Comparison of ENCODE assay signal across 1 cellular context in genomic region chr10:69361303-69361614, GRCh38.
TF ChIP-seq lines count a peak whose summit lies in the region.

No MANE protein-coding gene starts in this region.

TF ChIP-seq in HepG2, 621 proteins besides CTCF, POLR2A, EP300 and RAD21:
- TF ChIP-seq ZBTB21 (CRISPR knock-in tag; IDR thresholded peaks at IDR 0.05) (no peak), ZNF672 (CRISPR knock-in tag; IDR thresholded peaks at IDR 0.05) (no peak), SIN3B (IDR thresholded peaks at IDR 0.05; ENCODE audit: low read length) (no peak), FOXK2 (IDR thresholded peaks at IDR 0.05) (no peak), ZBTB14 (CRISPR knock-in tag; IDR thresholded peaks at IDR 0.05) (no peak), THAP7 (CRISPR knock-in tag; IDR thresholded peaks at IDR 0.05) (no peak), DR1 (CRISPR knock-in tag; IDR thresholded peaks at IDR 0.05) (no peak), MTA1 (CRISPR knock-in tag; IDR thresholded peaks at IDR 0.05; ENCODE audit: borderline replicate concordance) (no peak), IKZF1 (IDR thresholded peaks at IDR 0.05) (no peak), ZFP91 (CRISPR knock-in tag; IDR thresholded peaks at IDR 0.05; ENCODE audit: borderline replicate concordance) (no peak), POGK (CRISPR knock-in tag; conservative IDR thresholded peaks at IDR 0.05) (no peak), CENPT (CRISPR knock-in tag; IDR thresholded peaks at IDR 0.05; ENCODE audit: low read depth) (no peak), SMYD3 (CRISPR knock-in tag; IDR thresholded peaks at IDR 0.05) (no peak), ZNF17 (CRISPR knock-in tag; IDR thresholded peaks at IDR 0.05) (no peak), HMG20B (CRISPR knock-in tag; conservative IDR thresholded peaks at IDR 0.05) (no peak), ZNF503 (CRISPR knock-in tag; IDR thresholded peaks at IDR 0.05) (no peak), ZNF138 (CRISPR knock-in tag; IDR thresholded peaks at IDR 0.05; ENCODE audit: low read depth) (no peak), TIGD3 (CRISPR knock-in tag; IDR thresholded peaks at IDR 0.05; ENCODE audit: borderline replicate concordance) (no peak), AHDC1 (CRISPR knock-in tag; IDR thresholded peaks at IDR 0.05; ENCODE audit: borderline replicate concordance) (no peak), ZNF576 (CRISPR knock-in tag; IDR thresholded peaks at IDR 0.05) (no peak)
